Comparison of ENCODE assay signal across 23 cellular contexts in the genomic region with DNA sequence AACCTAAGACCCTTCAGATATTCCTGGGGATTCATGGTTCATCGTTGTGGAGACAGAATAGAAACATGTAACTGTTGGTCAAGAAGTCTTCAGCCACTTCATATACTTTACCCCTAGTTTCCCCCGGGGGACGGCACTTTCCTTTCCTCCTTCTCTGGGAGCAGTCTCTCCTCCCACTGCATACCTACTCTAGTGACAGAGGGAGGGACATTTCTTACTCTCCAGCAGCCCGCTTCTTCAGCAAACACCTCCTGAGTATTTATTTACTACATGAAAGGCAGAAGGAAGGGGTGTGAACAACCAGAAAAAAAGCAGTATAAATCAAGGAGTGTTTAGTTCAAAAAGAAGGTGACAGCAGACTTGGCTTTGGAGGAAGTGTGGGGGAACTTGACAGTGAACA.
"Had no signal": no experiment of that assay in that cellular context is flagged by ENCODE, and none has a peak within 500 bp of the region (broad histone marks: within the 10 kb centered on the region; RNA-seq: fewer than 3 reads in every experiment).

No MANE protein-coding gene starts in this region.

- DNase-seq: activated B cell treated with CpG ODN at 0.5 μM for 24 hours; activated CD4-positive, alpha-beta T cell treated with anti-CD3 and anti-CD28 coated beads for 1 hour; activated CD4-positive, alpha-beta T cell treated with anti-CD3 and anti-CD28 coated beads, Interleukin-2, amount 10 ng/mL, durations not matched to agents 24 days and 14 days; activated CD4-positive, alpha-beta T cell treated with anti-CD3 and anti-CD28 coated beads, Interleukin-2, amount 50 U/mL, for 48 hours; activated CD8-positive, alpha-beta memory T cell treated with anti-CD3 and anti-CD28 coated beads, Interleukin-2, amount 10 ng/mL, durations not matched to agents 7 days and 5 days; activated effector memory CD4-positive, alpha-beta T cell treated with Interleukin-2 at 50 U/mL for 16 hours; activated naive CD4-positive, alpha-beta T cell; activated T-cell treated with anti-CD3 and anti-CD28 coated beads, Interleukin-2, amount 50 U/mL, for 24 hours; aorta; caudate nucleus; NCI-H1092 treated with DMSO at 0.1 percent for 48 hours; NCI-H1417 treated with DMSO at 0.1 percent for 48 hours; NCI-H1694; NCI-H2029; NCI-H2107; NCI-H526 treated with DMSO at 0.1 percent for 48 hours; SIG-M5; T-helper 17 cell; T-helper 9 cell had no signal

- H3K36me3 ChIP-seq: breast epithelium had no signal

- H3K27me3 Mint-ChIP-seq: activated CD8-positive, alpha-beta memory T cell treated with anti-CD3 and anti-CD28 coated beads, Interleukin-2, amount 10 ng/mL, durations not matched to agents 7 days and 5 days had no signal

- H3K9me3 ChIP-seq: breast epithelium had no signal

- ATAC-seq: activated CD8-positive, alpha-beta memory T cell treated with anti-CD3 and anti-CD28 coated beads, Interleukin-2, amount 10 ng/mL, durations not matched to agents 7 days and 5 days; T-helper 17 cell had no signal

- H3K4me3 ChIP-seq: breast epithelium had no signal

- H3K4me3 Mint-ChIP-seq: activated B cell treated with CpG ODN at 0.5 μM for 24 hours; activated CD4-positive, alpha-beta T cell treated with anti-CD3 and anti-CD28 coated beads, Interleukin-2, amount 10 ng/mL, durations not matched to agents 24 days and 14 days; activated CD8-positive, alpha-beta memory T cell treated with anti-CD3 and anti-CD28 coated beads, Interleukin-2, amount 10 ng/mL, durations not matched to agents 7 days and 5 days; activated naive CD4-positive, alpha-beta T cell treated with anti-CD3 and anti-CD28 coated beads, Interleukin-2, amount 50 U/mL, for 24 hours; activated T-cell treated with anti-CD3 and anti-CD28 coated beads, Interleukin-2, amount 50 U/mL, for 24 hours; activated T-helper 1 cell treated with anti-CD3 and anti-CD28 coated beads, Interleukin-12 subunit alpha, Interleukin-12 subunit beta, Interleukin-2, Interleukin-4 antibody, amounts not matched to agents 30 ng/mL and 10 ng/mL and 1 ng/mL, durations not matched to agents 14 hours and 24 hours and 36 hours; T-helper 17 cell had no signal

- H3K36me3 Mint-ChIP-seq: activated CD8-positive, alpha-beta memory T cell treated with anti-CD3 and anti-CD28 coated beads, Interleukin-2, amount 10 ng/mL, durations not matched to agents 7 days and 5 days; activated naive CD4-positive, alpha-beta T cell treated with anti-CD3 and anti-CD28 coated beads, Interleukin-2, amount 50 U/mL, for 24 hours had no signal

- H3K27ac Mint-ChIP-seq: activated B cell treated with CpG ODN at 0.5 μM for 24 hours; activated CD4-positive, alpha-beta T cell treated with anti-CD3 and anti-CD28 coated beads, Interleukin-2, amount 10 ng/mL, durations not matched to agents 24 days and 14 days; activated CD8-positive, alpha-beta memory T cell treated with anti-CD3 and anti-CD28 coated beads, Interleukin-2, amount 10 ng/mL, durations not matched to agents 7 days and 5 days; activated naive CD4-positive, alpha-beta T cell treated with anti-CD3 and anti-CD28 coated beads, Interleukin-2, amount 50 U/mL, for 24 hours; activated T-cell treated with anti-CD3 and anti-CD28 coated beads, Interleukin-2, amount 50 U/mL, for 24 hours; activated T-helper 1 cell treated with anti-CD3 and anti-CD28 coated beads, Interleukin-12 subunit alpha, Interleukin-12 subunit beta, Interleukin-2, Interleukin-4 antibody, amounts not matched to agents 30 ng/mL and 10 ng/mL and 1 ng/mL, durations not matched to agents 14 hours and 24 hours and 36 hours; T-helper 17 cell had no signal

- H3K9me3 Mint-ChIP-seq: activated CD4-positive, alpha-beta T cell treated with anti-CD3 and anti-CD28 coated beads, Interleukin-2, amount 10 ng/mL, durations not matched to agents 24 days and 14 days; activated naive CD4-positive, alpha-beta T cell treated with anti-CD3 and anti-CD28 coated beads, Interleukin-2, amount 50 U/mL, for 24 hours; activated T-helper 1 cell treated with anti-CD3 and anti-CD28 coated beads, Interleukin-12 subunit alpha, Interleukin-12 subunit beta, Interleukin-2, Interleukin-4 antibody, amounts not matched to agents 30 ng/mL and 10 ng/mL and 1 ng/mL, durations not matched to agents 14 hours and 24 hours and 36 hours had no signal

- H3K9ac ChIP-seq: KMS-11 had no signal

- H3K27ac ChIP-seq: breast epithelium, KMS-11 had no signal

- H3K4me1 ChIP-seq: breast epithelium had no signal

- H3K4me1 Mint-ChIP-seq: activated B cell treated with CpG ODN at 0.5 μM for 24 hours; activated CD4-positive, alpha-beta T cell treated with anti-CD3 and anti-CD28 coated beads, Interleukin-2, amount 10 ng/mL, durations not matched to agents 24 days and 14 days; activated CD8-positive, alpha-beta memory T cell treated with anti-CD3 and anti-CD28 coated beads, Interleukin-2, amount 10 ng/mL, durations not matched to agents 7 days and 5 days; activated naive CD4-positive, alpha-beta T cell treated with anti-CD3 and anti-CD28 coated beads, Interleukin-2, amount 50 U/mL, for 24 hours; T-helper 17 cell had no signal
